Comparison of ENCODE assay signal across 19 cellular contexts in genomic region chr3:73070675-73071575, GRCh38. TPM values are rescaled to one million over a fixed set of nuclear protein-coding genes. Genes with fewer than 3 reads are reported as not detected.
DNase-seq lines count a peak whose midpoint lies in the region; ATAC-seq and TF ChIP-seq lines count a peak whose summit lies in the region.
"Had no signal": no experiment of that assay in that cellular context is flagged by ENCODE, and none has a peak within 500 bp of the region (broad histone marks: within the 10 kb centered on the region; RNA-seq: fewer than 3 reads in every experiment).

No MANE protein-coding gene starts in this region.

- no peak overlapping the region for H2AFZ ChIP-seq in PC-3 (ENCODE audit: low read length)

- CTCF ChIA-PET in PC-3 (lab: Charles Lee) = no interaction called here

- no peaks in the 10 kb centered on the region for H3K79me2 ChIP-seq in PC-3 (ENCODE audit: low read length)

- H3K9me3 Mint-ChIP-seq in activated T-cell treated with anti-CD3 and anti-CD28 coated beads, Interleukin-2, amount 50 U/mL, for 72 hours = no peaks in the 10 kb centered on the region
- H3K9me3 Mint-ChIP-seq: dendritic cell treated with granulocyte-macrophage colony-stimulating factor and Interleukin-4, amounts not matched to agents 40 ng/mL and 50 ng/mL, for 4 days had no signal

- H3K4me3 ChIP-seq in PC-3 (ENCODE audit: low read length) = no peak overlapping the region
- no peak overlapping the region for H3K4me3 ChIP-seq in fibroblast of mammary gland (ENCODE audit: control insufficient read depth, low read depth, low read length)
- no peak overlapping the region for H3K4me3 ChIP-seq in subcutaneous abdominal adipose tissue (ENCODE audit: low read depth in 1 of 5, low read length in 5 of 5)
- no peak overlapping the region for H3K4me3 ChIP-seq in left lung
- H3K4me3 ChIP-seq: prostate gland, suprapubic skin had no signal

- H4K20me1 ChIP-seq in PC-3 (ENCODE audit: low read length) = no peaks in the 10 kb centered on the region

- no peaks in the 10 kb centered on the region for H3F3A ChIP-seq in PC-3 (ENCODE audit: low read length, unreplicated experiment)

- DNase-seq in activated T-cell treated with anti-CD3 and anti-CD28 coated beads, Interleukin-2, amount 50 U/mL, for 72 hours = no peak
- DNase-seq in activated T-cell treated with anti-CD3 and anti-CD28 coated beads, Interleukin-2, amount 50 U/mL, for 48 hours = no peak
- DNase-seq in PC-3 = no peak
- DNase-seq in fibroblast of mammary gland (ENCODE audit: low read depth) = peak; percentile 81
- no peak for DNase-seq in left lung
- no peak for DNase-seq in activated CD4-positive, alpha-beta T cell treated with anti-CD3 and anti-CD28 coated beads for 48 hours
- no peak for DNase-seq in HPDE6-E6E7 (ENCODE audit: extremely low spot score)
- DNase-seq: activated CD4-positive, CD25-positive, alpha-beta regulatory T cell; activated gamma-delta T cell treated with Interleukin-2 at 50 U/mL for 16 hours; BE2C; glutamatergic neuron; GOT3; NCI-H524; SIG-M5; stimulated activated CD4-positive, alpha-beta T cell treated with anti-CD3 and anti-CD28 coated beads, Interleukin-4, amount 100 ng/mL, for 4 hours had no signal

- H3K4me2 ChIP-seq in PC-3 (ENCODE audit: low read length) = no peak overlapping the region

- peaks cover 13% of the 10 kb centered on the region; the same call in 1 of the 2 replicates for H3K36me3 ChIP-seq in PC-3 (ENCODE audit: low read depth, low read length)
- H3K36me3 ChIP-seq in subcutaneous abdominal adipose tissue (ENCODE audit: control insufficient read depth in 5 of 5, insufficient read depth in 5 of 5, low read length in 5 of 5) = peaks cover 0 to 5% (median 0%) of the 10 kb centered on the region in 5 donors
- H3K36me3 ChIP-seq in left lung = peaks cover 0 to 21% of the 10 kb centered on the region in 2 donors
- H3K36me3 ChIP-seq: prostate gland had no signal

- no peaks in the 10 kb centered on the region for H3K9me2 ChIP-seq in PC-3 (replicated peaks; ENCODE audit: low read length)

- H3K27ac ChIP-seq in PC-3 (ENCODE audit: low read length) = no peak overlapping the region
- peak overlapping the region; percentile 26 for H3K27ac ChIP-seq in subcutaneous abdominal adipose tissue (ENCODE audit: low read depth, low read length)
- H3K27ac ChIP-seq in left lung = no peak overlapping the region
- H3K27ac ChIP-seq: prostate gland, suprapubic skin had no signal

- no peak for ATAC-seq in activated T-cell treated with anti-CD3 and anti-CD28 coated beads, Interleukin-2, amount 50 U/mL, for 72 hours (replicated peaks in 1 of 2)
- peak; percentile 14 for ATAC-seq in PC-3
- no peak for ATAC-seq in left lung

- H3K27me3 ChIP-seq in PC-3 (ENCODE audit: low read length) (no peaks in the 10 kb centered on the region), subcutaneous abdominal adipose tissue (ENCODE audit: control insufficient read depth in 5 of 5, insufficient read depth in 4 of 5, low read length in 5 of 5) (no peaks in the 10 kb centered on the region), left lung (no peaks in the 10 kb centered on the region)
- H3K27me3 ChIP-seq: BE2C, suprapubic skin had no signal

- POLR2A ChIA-PET in PC-3 (lab: Charles Lee; ENCODE audit: unreplicated experiment) = no interaction called here

- H3K4me1 ChIP-seq in PC-3 (ENCODE audit: insufficient read depth, low read length) (no peaks in the 10 kb centered on the region), subcutaneous abdominal adipose tissue (ENCODE audit: control insufficient read depth in 5 of 5, insufficient read depth in 5 of 5, low read length in 5 of 5) (peaks cover 4 to 19% (median 8%) of the 10 kb centered on the region in 5 donors), left lung (no peaks in the 10 kb centered on the region)
- H3K4me1 ChIP-seq: BE2C, prostate gland, suprapubic skin had no signal

- H3K27ac Mint-ChIP-seq in activated T-cell treated with anti-CD3 and anti-CD28 coated beads, Interleukin-2, amount 50 U/mL, for 72 hours = peak overlapping the region; percentile 29
- H3K27ac Mint-ChIP-seq: dendritic cell treated with granulocyte-macrophage colony-stimulating factor and Interleukin-4, amounts not matched to agents 40 ng/mL and 50 ng/mL, for 4 days had no signal

- BruUV-seq in PC-3 (replicated peaks; lab: Mats Ljungman, UMichigan) = no TSS peak

- peaks cover 22% of the 10 kb centered on the region for H3K4me1 Mint-ChIP-seq in activated T-cell treated with anti-CD3 and anti-CD28 coated beads, Interleukin-2, amount 50 U/mL, for 72 hours (ENCODE audit: low read depth)

- no peaks in the 10 kb centered on the region for H3K9me3 ChIP-seq in PC-3 (ENCODE audit: low read length)
- H3K9me3 ChIP-seq in subcutaneous abdominal adipose tissue (ENCODE audit: control insufficient read depth in 5 of 5, low read length in 5 of 5) = no peaks in the 10 kb centered on the region
- no peaks in the 10 kb centered on the region for H3K9me3 ChIP-seq in left lung
- H3K9me3 ChIP-seq: BE2C, prostate gland, suprapubic skin had no signal

- intact Hi-C loops in PC-3 (cut with micrococcal nuclease) (loop anchor here (5.0 kb wide), 1 partner anchor 134 kb away; no protein-coding TSS in a partner anchor), left lung (cut with DNase I) (no loop called here)

- H3K27me3 Mint-ChIP-seq in activated T-cell treated with anti-CD3 and anti-CD28 coated beads, Interleukin-2, amount 50 U/mL, for 72 hours (ENCODE audit: low read depth) = no peaks in the 10 kb centered on the region
- H3K27me3 Mint-ChIP-seq: dendritic cell treated with granulocyte-macrophage colony-stimulating factor and Interleukin-4, amounts not matched to agents 40 ng/mL and 50 ng/mL, for 4 days had no signal

- H3K9ac ChIP-seq in PC-3 (ENCODE audit: low read length) (no peak overlapping the region), subcutaneous abdominal adipose tissue (ENCODE audit: low read length in 5 of 5) (peak overlapping the region in 1 of 5 donors; percentile 29)

- peaks cover 0 to 4% of the 10 kb centered on the region in 2 donors for H3K36me3 Mint-ChIP-seq in activated T-cell treated with anti-CD3 and anti-CD28 coated beads, Interleukin-2, amount 50 U/mL, for 72 hours (ENCODE audit: insufficient read depth in 2 of 2)

- TF ChIP-seq CTCF in PC-3 (conservative IDR thresholded peaks at IDR 0.05; ENCODE audit: low read depth, low read length) (no peak), fibroblast of mammary gland (conservative IDR thresholded peaks at IDR 0.05; ENCODE audit: control insufficient read depth, insufficient read depth, low read depth, low read length) (no peak), left lung (IDR thresholded peaks at IDR 0.05) (no peak)

- no peak overlapping the region for H3K4me3 Mint-ChIP-seq in activated T-cell treated with anti-CD3 and anti-CD28 coated beads, Interleukin-2, amount 50 U/mL, for 72 hours
- H3K4me3 Mint-ChIP-seq: dendritic cell treated with granulocyte-macrophage colony-stimulating factor and Interleukin-4, amounts not matched to agents 40 ng/mL and 50 ng/mL, for 4 days had no signal

RNA-seq across cellular contexts. Expression of gene EBLN2, which starts 9.5 kb away (rescaled TPM):
- 1 to 10 TPM; 7.0 to 7.4 TPM for total RNA-seq in activated T-cell treated with anti-CD3 and anti-CD28 coated beads, Interleukin-2, amount 50 U/mL, for 72 hours
- total RNA-seq in PC-3 (2014; rRNA removed) = 3.8 and 6.2 TPM in 2 replicates
- total RNA-seq in left lung = 1 to 10 TPM; 3.7 to 4.0 TPM
